1 cellular context compared by ENCODE assay signal in genomic region chr3:24810881-24811280, GRCh38.
TF ChIP-seq lines count a peak whose summit lies in the region.

No MANE protein-coding gene starts in this region.

TF ChIP-seq in GM23338, 12 proteins besides CTCF, POLR2A, EP300 and RAD21 (continued from another document):
- TF ChIP-seq ZNF462 (CRISPR knock-in tag; IDR thresholded peaks at IDR 0.05): no peak
- no peak for TF ChIP-seq NANOG (IDR thresholded peaks at IDR 0.05; ENCODE audit: borderline replicate concordance)
- TF ChIP-seq CREB1 (CRISPR knock-in tag; IDR thresholded peaks at IDR 0.05; ENCODE audit: low read depth): no peak
- TF ChIP-seq, protein P1, sequence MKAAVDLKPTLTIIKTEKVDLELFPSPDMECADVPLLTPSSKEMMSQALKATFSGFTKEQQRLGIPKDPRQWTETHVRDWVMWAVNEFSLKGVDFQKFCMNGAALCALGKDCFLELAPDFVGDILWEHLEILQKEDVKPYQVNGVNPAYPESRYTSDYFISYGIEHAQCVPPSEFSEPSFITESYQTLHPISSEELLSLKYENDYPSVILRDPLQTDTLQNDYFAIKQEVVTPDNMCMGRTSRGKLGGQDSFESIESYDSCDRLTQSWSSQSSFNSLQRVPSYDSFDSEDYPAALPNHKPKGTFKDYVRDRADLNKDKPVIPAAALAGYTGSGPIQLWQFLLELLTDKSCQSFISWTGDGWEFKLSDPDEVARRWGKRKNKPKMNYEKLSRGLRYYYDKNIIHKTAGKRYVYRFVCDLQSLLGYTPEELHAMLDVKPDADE (IDR thresholded peaks at IDR 0.05): no peak
- no peak for TF ChIP-seq EZH2 (IDR thresholded peaks at IDR 0.05; ENCODE audit: low read depth, unreplicated experiment)
- TF ChIP-seq ZNF114 (CRISPR knock-in tag; IDR thresholded peaks at IDR 0.05): no peak
- no peak for TF ChIP-seq ZNF331 (CRISPR knock-in tag; IDR thresholded peaks at IDR 0.05; ENCODE audit: low read depth)
- TF ChIP-seq, protein P2, sequence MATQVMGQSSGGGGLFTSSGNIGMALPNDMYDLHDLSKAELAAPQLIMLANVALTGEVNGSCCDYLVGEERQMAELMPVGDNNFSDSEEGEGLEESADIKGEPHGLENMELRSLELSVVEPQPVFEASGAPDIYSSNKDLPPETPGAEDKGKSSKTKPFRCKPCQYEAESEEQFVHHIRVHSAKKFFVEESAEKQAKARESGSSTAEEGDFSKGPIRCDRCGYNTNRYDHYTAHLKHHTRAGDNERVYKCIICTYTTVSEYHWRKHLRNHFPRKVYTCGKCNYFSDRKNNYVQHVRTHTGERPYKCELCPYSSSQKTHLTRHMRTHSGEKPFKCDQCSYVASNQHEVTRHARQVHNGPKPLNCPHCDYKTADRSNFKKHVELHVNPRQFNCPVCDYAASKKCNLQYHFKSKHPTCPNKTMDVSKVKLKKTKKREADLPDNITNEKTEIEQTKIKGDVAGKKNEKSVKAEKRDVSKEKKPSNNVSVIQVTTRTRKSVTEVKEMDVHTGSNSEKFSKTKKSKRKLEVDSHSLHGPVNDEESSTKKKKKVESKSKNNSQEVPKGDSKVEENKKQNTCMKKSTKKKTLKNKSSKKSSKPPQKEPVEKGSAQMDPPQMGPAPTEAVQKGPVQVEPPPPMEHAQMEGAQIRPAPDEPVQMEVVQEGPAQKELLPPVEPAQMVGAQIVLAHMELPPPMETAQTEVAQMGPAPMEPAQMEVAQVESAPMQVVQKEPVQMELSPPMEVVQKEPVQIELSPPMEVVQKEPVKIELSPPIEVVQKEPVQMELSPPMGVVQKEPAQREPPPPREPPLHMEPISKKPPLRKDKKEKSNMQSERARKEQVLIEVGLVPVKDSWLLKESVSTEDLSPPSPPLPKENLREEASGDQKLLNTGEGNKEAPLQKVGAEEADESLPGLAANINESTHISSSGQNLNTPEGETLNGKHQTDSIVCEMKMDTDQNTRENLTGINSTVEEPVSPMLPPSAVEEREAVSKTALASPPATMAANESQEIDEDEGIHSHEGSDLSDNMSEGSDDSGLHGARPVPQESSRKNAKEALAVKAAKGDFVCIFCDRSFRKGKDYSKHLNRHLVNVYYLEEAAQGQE (IDR thresholded peaks at IDR 0.05; ENCODE audit: unreplicated experiment): no peak
- no peak for TF ChIP-seq STAT1 (IDR thresholded peaks at IDR 0.05; ENCODE audit: unreplicated experiment)
- no peak for TF ChIP-seq JUNB (IDR thresholded peaks at IDR 0.05; ENCODE audit: unreplicated experiment)
- no peak for TF ChIP-seq POLR2AphosphoS5 (IDR thresholded peaks at IDR 0.05; ENCODE audit: low read depth)
